Comparison of ENCODE assay signal across 13 cellular contexts in the genomic region with DNA sequence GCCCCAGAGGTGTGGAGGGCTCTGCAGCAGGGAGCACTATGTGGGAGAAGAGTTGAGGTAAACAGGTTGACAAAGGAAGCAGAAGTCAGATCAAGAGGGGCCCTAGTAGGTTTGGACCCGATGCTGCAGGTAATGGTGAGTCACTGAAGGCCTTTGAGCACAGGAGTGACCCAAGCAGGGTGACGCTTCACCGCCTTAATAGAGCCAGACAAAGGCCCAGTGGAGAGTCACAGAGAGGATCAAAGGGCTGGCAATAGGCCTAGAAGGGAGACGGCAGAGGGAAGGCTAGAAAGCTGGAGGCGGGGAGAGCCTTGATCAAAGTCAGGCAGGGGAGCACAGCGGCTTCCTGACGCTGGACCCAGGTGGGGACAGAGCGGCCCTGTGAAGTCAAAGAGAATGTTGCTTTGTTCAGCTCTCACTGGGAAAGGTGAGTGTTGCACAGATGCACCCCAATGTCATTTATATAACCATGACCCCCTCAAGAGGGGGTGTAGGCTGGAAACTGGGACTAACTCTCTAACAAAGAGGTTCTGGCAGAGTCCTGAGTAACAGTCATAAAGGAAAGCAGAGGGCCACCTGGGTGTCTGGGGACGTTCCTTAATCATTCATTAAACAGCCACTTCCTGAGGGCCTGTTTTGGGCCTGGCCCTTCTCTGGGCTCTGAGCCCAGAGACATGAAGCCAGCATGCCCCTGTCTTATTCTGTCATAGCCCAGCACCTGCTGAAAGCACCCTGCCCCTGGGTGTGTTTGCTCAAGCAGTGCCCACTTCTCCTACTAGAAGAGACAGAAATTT. TPM values are rescaled to one million over a fixed set of nuclear protein-coding genes. Genes with fewer than 3 reads are reported as not detected.
DNase-seq lines count a peak whose midpoint lies in the region; ATAC-seq and TF ChIP-seq lines count a peak whose summit lies in the region.
"Had no signal": no experiment of that assay in that cellular context is flagged by ENCODE, and none has a peak within 500 bp of the region (broad histone marks: within the 10 kb centered on the region; RNA-seq: fewer than 3 reads in every experiment).

No MANE protein-coding gene starts in this region.

- peaks cover 8% of the 10 kb centered on the region for H3K27me3 Mint-ChIP-seq in osteocyte (ENCODE audit: unreplicated experiment)
- peaks cover 6 to 11% of the 10 kb centered on the region in 2 donors for H3K27me3 Mint-ChIP-seq in CD8-positive, alpha-beta memory T cell

- H3K9ac ChIP-seq in BLaER1 treated with 17β-estradiol and CSF1 and Interleukin-3, amounts not matched to agents 10 nM and 100 nM: no peak overlapping the region

- no peaks in the 10 kb centered on the region for H3K27me3 ChIP-seq in BLaER1 treated with 17β-estradiol and CSF1 and Interleukin-3, amounts not matched to agents 10 nM and 100 nM
- peaks cover 0 to 6% of the 10 kb centered on the region in 2 donors for H3K27me3 ChIP-seq in tibial artery
- H3K27me3 ChIP-seq in CD8-positive, alpha-beta memory T cell (ENCODE audit: insufficient read depth, low read length, poor library complexity, severe bottlenecking): no peaks in the 10 kb centered on the region

- TF ChIP-seq CTCF in osteocyte (IDR thresholded peaks at IDR 0.05) (no peak), tibial artery (IDR thresholded peaks at IDR 0.05) (no peak)

- H3K4me3 Mint-ChIP-seq in osteocyte (ENCODE audit: unreplicated experiment): no peak overlapping the region
- H3K4me3 Mint-ChIP-seq in CD8-positive, alpha-beta memory T cell: no peak overlapping the region

- H3K27ac ChIP-seq in BLaER1 treated with 17β-estradiol and CSF1 and Interleukin-3, amounts not matched to agents 10 nM and 100 nM: no peak overlapping the region
- no peak overlapping the region for H3K27ac ChIP-seq in tibial artery
- H3K27ac ChIP-seq in CD8-positive, alpha-beta memory T cell (ENCODE audit: low read depth, low read length): no peak overlapping the region
- H3K27ac ChIP-seq: gastroesophageal sphincter had no signal

- intact Hi-C loops in tibial artery (cut with DNase I; ENCODE audit: low total_unique reads): no loop called here

- no peak overlapping the region for H3K27ac Mint-ChIP-seq in osteocyte (ENCODE audit: unreplicated experiment)
- no peak overlapping the region for H3K27ac Mint-ChIP-seq in CD8-positive, alpha-beta memory T cell

- H3K4me3 ChIP-seq in BLaER1 treated with 17β-estradiol and CSF1 and Interleukin-3, amounts not matched to agents 10 nM and 100 nM: no peak overlapping the region
- no peak overlapping the region for H3K4me3 ChIP-seq in tibial artery
- no peak overlapping the region for H3K4me3 ChIP-seq in CD8-positive, alpha-beta memory T cell (ENCODE audit: low read length)
- H3K4me3 ChIP-seq: gastroesophageal sphincter, lung had no signal

- no peaks in the 10 kb centered on the region; a peak in 1 of 22 replicates for H4K20me1 ChIP-seq in BLaER1 treated with 17β-estradiol and CSF1 and Interleukin-3, amounts not matched to agents 10 nM and 100 nM

- POLR2A ChIA-PET in CD8-positive, alpha-beta memory T cell (lab: Charles Lee): no interaction called here

- H3K9me3 Mint-ChIP-seq in osteocyte (ENCODE audit: unreplicated experiment): peaks cover 3% of the 10 kb centered on the region
- no peaks in the 10 kb centered on the region for H3K9me3 Mint-ChIP-seq in CD8-positive, alpha-beta memory T cell

- DNase-seq in NCI-H345 treated with DMSO at 0.1 percent for 48 hours (lab: John Stamatoyannopoulos, UW; ENCODE audit: unreplicated experiment) (peak; percentile 35), NCI-H82 (lab: John Stamatoyannopoulos, UW) (no peak), osteocyte (ENCODE audit: extremely low spot score, unreplicated experiment) (no peak), tibial artery (no peak)
- DNase-seq in CD8-positive, alpha-beta memory T cell: no peak
- DNase-seq: activated naive CD4-positive, alpha-beta T cell treated with anti-CD3 and anti-CD28 coated beads, Interleukin-2, amount 50 U/mL, for 16 hours; dermis blood vessel endothelial cell had no signal

- H3K4me1 Mint-ChIP-seq in osteocyte (ENCODE audit: unreplicated experiment): no peaks in the 10 kb centered on the region
- H3K4me1 Mint-ChIP-seq in CD8-positive, alpha-beta memory T cell: no peaks in the 10 kb centered on the region

- CTCF ChIA-PET in CD8-positive, alpha-beta memory T cell (lab: Charles Lee): no interaction called here

- peak overlapping the region; percentile 17 to 88 (median 65); a peak in 21 of 22 replicates for H3K4me2 ChIP-seq in BLaER1 treated with 17β-estradiol and CSF1 and Interleukin-3, amounts not matched to agents 10 nM and 100 nM

- peaks cover 0 to 11% (median 5%) of the 10 kb centered on the region in 11 experiments; a peak in 9 of 22 replicates for H3K9me3 ChIP-seq in BLaER1 treated with 17β-estradiol and CSF1 and Interleukin-3, amounts not matched to agents 10 nM and 100 nM (replicated peaks in 1 of 11)
- no peaks in the 10 kb centered on the region for H3K9me3 ChIP-seq in tibial artery
- no peaks in the 10 kb centered on the region for H3K9me3 ChIP-seq in CD8-positive, alpha-beta memory T cell (ENCODE audit: low read length)
- H3K9me3 ChIP-seq: gastroesophageal sphincter had no signal

- peaks cover 31 to 44% (median 37%) of the 10 kb centered on the region in 10 experiments for H3K4me1 ChIP-seq in BLaER1 treated with 17β-estradiol and CSF1 and Interleukin-3, amounts not matched to agents 10 nM and 100 nM
- H3K4me1 ChIP-seq in tibial artery: no peaks in the 10 kb centered on the region
- H3K4me1 ChIP-seq in CD8-positive, alpha-beta memory T cell (ENCODE audit: insufficient read depth, low read length): no peaks in the 10 kb centered on the region
- H3K4me1 ChIP-seq: gastroesophageal sphincter had no signal

- peak; percentile 95 for ATAC-seq in GM19395 (IDR thresholded peaks at IDR 0.05; ENCODE audit: unreplicated experiment)
- peak; percentile 94 for ATAC-seq in HG02981 (IDR thresholded peaks at IDR 0.05; ENCODE audit: unreplicated experiment)
- ATAC-seq: gastroesophageal sphincter had no signal

- H3K36me3 Mint-ChIP-seq in osteocyte (ENCODE audit: unreplicated experiment): no peaks in the 10 kb centered on the region
- H3K36me3 Mint-ChIP-seq in CD8-positive, alpha-beta memory T cell: peaks cover 0 to 3% (median 0%) of the 10 kb centered on the region in 3 donors

- H3K36me3 ChIP-seq in BLaER1 treated with 17β-estradiol and CSF1 and Interleukin-3, amounts not matched to agents 10 nM and 100 nM: no peaks in the 10 kb centered on the region
- no peaks in the 10 kb centered on the region for H3K36me3 ChIP-seq in tibial artery
- H3K36me3 ChIP-seq in CD8-positive, alpha-beta memory T cell (ENCODE audit: insufficient read depth, low read length): no peaks in the 10 kb centered on the region
- H3K36me3 ChIP-seq: gastroesophageal sphincter had no signal

RNA-seq across cellular contexts. Expression of a gene that starts 9.8 kb away (rescaled TPM):
- total RNA-seq in osteocyte: not detected in 2 replicates
- total RNA-seq in CD8-positive, alpha-beta memory T cell: not detected
- polyA plus RNA-seq in CD8-positive, alpha-beta memory T cell: not detected
- total RNA-seq: dermis blood vessel endothelial cell, pulmonary artery endothelial cell had no signal
